In the genomic region with DNA sequence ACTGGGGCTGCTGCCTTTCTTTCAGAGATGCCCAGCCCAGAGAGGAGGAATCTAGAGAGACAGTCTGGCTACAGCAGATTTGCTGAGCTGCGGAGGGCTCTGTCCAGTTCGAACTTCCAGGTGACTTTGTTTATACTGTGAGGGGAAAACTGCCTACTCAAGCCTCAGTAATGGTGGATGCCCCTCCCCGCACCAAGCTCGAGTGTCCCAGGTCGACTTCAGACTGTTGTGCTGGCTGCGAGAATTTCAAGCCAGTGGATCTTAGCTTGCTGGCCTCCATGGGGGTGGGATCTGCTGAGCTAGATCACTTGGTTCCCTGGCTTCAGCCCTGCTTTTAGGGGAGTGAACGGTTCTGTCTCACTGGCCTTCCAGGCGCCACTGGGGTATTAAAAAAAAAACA, we compare ENCODE assay signal across 2 cellular contexts.
DNase-seq lines count a peak whose midpoint lies in the region; ATAC-seq and TF ChIP-seq lines count a peak whose summit lies in the region.
"Not testable (repeated sequence)": the region's sequence is repeated elsewhere in the genome, so short reads cannot be mapped to it uniquely, and the experiment has no call there.

No MANE protein-coding gene starts in this region.

- not testable (repeated sequence) for DNase-seq in GM23338 (ENCODE audit: low spot score)
- peak; percentile 77 to 82 for DNase-seq in thyroid gland

- not testable (repeated sequence) for H3K4me3 Mint-ChIP-seq in GM23338

- peaks cover 29% of the 10 kb centered on the region for H3K36me3 Mint-ChIP-seq in GM23338 (ENCODE audit: low read depth)

- H2AFZ ChIP-seq in GM23338: not testable (repeated sequence)

- H3K4me3 ChIP-seq in GM23338; thyroid gland (replicated peaks in 1 of 3): not testable (repeated sequence)

- H3K4me2 ChIP-seq in GM23338: not testable (repeated sequence)

- not testable (repeated sequence) for H3K9me3 Mint-ChIP-seq in GM23338

- H3K27ac Mint-ChIP-seq in GM23338: not testable (repeated sequence)

- TF ChIP-seq CTCF in GM23338 (conservative IDR thresholded peaks at IDR 0.05; ENCODE audit: low read depth in 2 of 2); thyroid gland (IDR thresholded peaks at IDR 0.05): not testable (repeated sequence)

- H4K20me1 ChIP-seq in GM23338 (replicated peaks; ENCODE audit: insufficient read depth): not testable (repeated sequence)

- H3K27me3 Mint-ChIP-seq in GM23338 (ENCODE audit: insufficient read depth, low read depth, poor library complexity): not testable (repeated sequence)

- not testable (repeated sequence) for H3K27me3 ChIP-seq in GM23338 (ENCODE audit: insufficient read depth); thyroid gland

- not testable (repeated sequence) for H3K4me1 Mint-ChIP-seq in GM23338

- H3F3A ChIP-seq in GM23338 (replicated peaks; ENCODE audit: low read depth): not testable (repeated sequence)

- not testable (repeated sequence) for H3K36me3 ChIP-seq in GM23338 (ENCODE audit: insufficient read depth); thyroid gland

- not testable (repeated sequence) for H3K9me2 ChIP-seq in GM23338 (ENCODE audit: insufficient read depth)

- 30 to 52% methylated on average over 4 to 8 of the region's 8 CpGs for WGBS in thyroid gland, 2 donors

- H3K79me2 ChIP-seq in GM23338 (replicated peaks; ENCODE audit: insufficient read depth): peaks cover 32% of the 10 kb centered on the region

- not testable (repeated sequence) for H3K9me3 ChIP-seq in thyroid gland

- 0 out of 2 replicates have a peak overlapping the region, but pooled peaks have one; percentile 59 for H3K27ac ChIP-seq in GM23338 (ENCODE audit: low read depth)
- H3K27ac ChIP-seq in thyroid gland: peak overlapping the region in 2 of 3 donors; percentile 27 to 49

- H3K4me1 ChIP-seq in GM23338 (ENCODE audit: insufficient read depth): peaks cover 18% of the 10 kb centered on the region; the same call in 1 of the 2 replicates
- peaks cover 14 to 17% of the 10 kb centered on the region in 2 donors for H3K4me1 ChIP-seq in thyroid gland

- ATAC-seq in GM23338: not testable (repeated sequence)

- TF ChIP-seq POLR2A in thyroid gland (IDR thresholded peaks at IDR 0.05): not testable (repeated sequence)

- intact Hi-C loops in thyroid gland (cut with DNase I): not testable (repeated sequence)
